In genomic region chrX:11143931-11144678, GRCh38 we compare ENCODE assay signal across 8 cellular contexts. TPM values are rescaled to one million over a fixed set of nuclear protein-coding genes. Genes with fewer than 3 reads are reported as not detected.
DNase-seq lines count a peak whose midpoint lies in the region; ATAC-seq, FAIRE-seq and TF ChIP-seq lines count a peak whose summit lies in the region.

No MANE protein-coding gene starts in this region.

- H3K9me3 ChIP-seq in CD4-positive, alpha-beta memory T cell (ENCODE audit: control insufficient read depth in 1 of 2, low read length in 2 of 2): no peaks in the 10 kb centered on the region
- H3K9me3 ChIP-seq in endothelial cell of umbilical vein (replicated peaks; ENCODE audit: control insufficient read depth, insufficient read depth, low read length) (no peaks in the 10 kb centered on the region), muscle layer of colon (ENCODE audit: low read length) (no peaks in the 10 kb centered on the region), thoracic aorta (no peaks in the 10 kb centered on the region)

- dilution Hi-C loops in endothelial cell of umbilical vein (cut with MboI; ENCODE audit: extremely low pct_ligation_motif_present, low sequenced_read_pairs): no loop called here

- CTCF ChIA-PET in CD4-positive, alpha-beta memory T cell (lab: Charles Lee; ENCODE audit: partially characterized antibody): interaction anchor here (1.0 to 1.4 kb wide), 2 partner anchors 15 to 1626 kb away, joined by 3 read pairs; no protein-coding TSS in a partner anchor
- CTCF ChIA-PET in activated CD4-positive, alpha-beta memory T cell treated with anti-CD3 and anti-CD28 coated beads for 36 hours (lab: Charles Lee): no interaction called here
- CTCF ChIA-PET in endothelial cell of umbilical vein (lab: Charles Lee): interaction anchor here (1.6 kb wide), 1 partner anchor 237 kb away, joined by 5 read pairs; no protein-coding TSS in a partner anchor

- no peaks in the 10 kb centered on the region for H3K27me3 ChIP-seq in CD4-positive, alpha-beta memory T cell (ENCODE audit: insufficient read depth, low read length)
- H3K27me3 ChIP-seq in endothelial cell of umbilical vein (ENCODE audit: control insufficient read depth in 2 of 2, insufficient read depth in 2 of 2, low read length in 2 of 2) (no peaks in the 10 kb centered on the region), muscle layer of colon (ENCODE audit: control insufficient read depth in 1 of 2, insufficient read depth in 2 of 2, low read length in 2 of 2) (no peaks in the 10 kb centered on the region), thoracic aorta (replicated peaks; ENCODE audit: insufficient read depth) (no peaks in the 10 kb centered on the region)

- no peaks in the 10 kb centered on the region for H3K36me3 Mint-ChIP-seq in CD4-positive, alpha-beta memory T cell
- no peaks in the 10 kb centered on the region for H3K36me3 Mint-ChIP-seq in activated CD4-positive, alpha-beta memory T cell treated with anti-CD3 and anti-CD28 coated beads for 36 hours

- H3K9me1 ChIP-seq in endothelial cell of umbilical vein (replicated peaks; ENCODE audit: control insufficient read depth, extremely low read depth, insufficient read depth, low read length): no peaks in the 10 kb centered on the region

- FAIRE-seq in endothelial cell of umbilical vein (lab: Jason Lieb, UNC): peak; percentile 86

- peaks cover 0 to 4% (median 3%) of the 10 kb centered on the region in 4 donors for H3K4me1 Mint-ChIP-seq in CD4-positive, alpha-beta memory T cell
- peaks cover 2% of the 10 kb centered on the region for H3K4me1 Mint-ChIP-seq in activated CD4-positive, alpha-beta memory T cell treated with anti-CD3 and anti-CD28 coated beads for 36 hours (ENCODE audit: low read depth)

- H2AFZ ChIP-seq in endothelial cell of umbilical vein (ENCODE audit: low read depth, low read length): peak overlapping the region; percentile 53

- H3K4me2 ChIP-seq in endothelial cell of umbilical vein (ENCODE audit: insufficient read depth, low read length): peak overlapping the region; percentile 5

- no peak overlapping the region for H3K27ac Mint-ChIP-seq in CD4-positive, alpha-beta memory T cell
- no peak overlapping the region for H3K27ac Mint-ChIP-seq in activated CD4-positive, alpha-beta memory T cell treated with anti-CD3 and anti-CD28 coated beads for 36 hours

- peaks cover 1 to 6% of the 10 kb centered on the region in 2 donors for H3K27me3 Mint-ChIP-seq in CD4-positive, alpha-beta memory T cell
- H3K27me3 Mint-ChIP-seq in activated CD4-positive, alpha-beta memory T cell treated with anti-CD3 and anti-CD28 coated beads for 36 hours: peaks cover 2% of the 10 kb centered on the region

- ATAC-seq in GM19025 (IDR thresholded peaks at IDR 0.05; ENCODE audit: low read depth, unreplicated experiment) (peak; percentile 63), HG03432 (IDR thresholded peaks at IDR 0.05; ENCODE audit: unreplicated experiment) (peak; percentile 89), thoracic aorta (ENCODE audit: insufficient number of reproducible peaks, low FRiP score, low read depth) (no peak)

- H3K9me3 Mint-ChIP-seq in CD4-positive, alpha-beta memory T cell: no peaks in the 10 kb centered on the region
- no peaks in the 10 kb centered on the region for H3K9me3 Mint-ChIP-seq in activated CD4-positive, alpha-beta memory T cell treated with anti-CD3 and anti-CD28 coated beads for 36 hours

- no peaks in the 10 kb centered on the region for H4K20me1 ChIP-seq in endothelial cell of umbilical vein (replicated peaks; ENCODE audit: control insufficient read depth, extremely low read depth, insufficient read depth, low read length)

- TF ChIP-seq POLR2A in endothelial cell of umbilical vein (IDR thresholded peaks at IDR 0.05; ENCODE audit: low read depth, low read length): no peak

- H3K9ac ChIP-seq in endothelial cell of umbilical vein (replicated peaks; ENCODE audit: extremely low read depth, insufficient read depth, low read length) (no peak overlapping the region), muscle layer of colon (ENCODE audit: low read length) (no peak overlapping the region)

- DNase-seq in CD4-positive, alpha-beta memory T cell: peak; percentile 41 to 62 (median 58)
- peak; percentile 38 for DNase-seq in NCI-H510A (lab: John Stamatoyannopoulos, UW)
- peak; percentile 36 for DNase-seq in activated CD4-positive, alpha-beta memory T cell treated with anti-CD3 and anti-CD28 coated beads for 36 hours
- peak; percentile 75 for DNase-seq in endothelial cell of umbilical vein (ENCODE audit: low read depth, low spot score)
- DNase-seq in thoracic aorta (ENCODE audit: low spot score): peak; percentile 22

- POLR2A ChIA-PET in CD4-positive, alpha-beta memory T cell (lab: Charles Lee; ENCODE audit: partially characterized antibody): no interaction called here
- POLR2A ChIA-PET in activated CD4-positive, alpha-beta memory T cell treated with anti-CD3 and anti-CD28 coated beads for 36 hours (lab: Charles Lee): no interaction called here
- POLR2A ChIA-PET in endothelial cell of umbilical vein (lab: Charles Lee): no interaction called here

- H3K4me1 ChIP-seq in CD4-positive, alpha-beta memory T cell (ENCODE audit: insufficient read depth, low read length): no peaks in the 10 kb centered on the region
- H3K4me1 ChIP-seq in endothelial cell of umbilical vein (ENCODE audit: control insufficient read depth, extremely low read depth, insufficient read depth, low read length): no peaks in the 10 kb centered on the region
- peaks cover 10% of the 10 kb centered on the region for H3K4me1 ChIP-seq in muscle layer of colon (ENCODE audit: insufficient read depth, low read length)
- H3K4me1 ChIP-seq in thoracic aorta (ENCODE audit: control insufficient read depth in 1 of 2, low read depth in 2 of 2): no peaks in the 10 kb centered on the region

- H3K79me2 ChIP-seq in endothelial cell of umbilical vein (ENCODE audit: control insufficient read depth, insufficient read depth, low read length): no peaks in the 10 kb centered on the region

- intact Hi-C loops in CD4-positive, alpha-beta memory T cell (cut with micrococcal nuclease): loop anchor here (1.0 to 10.0 kb wide), 3 partner anchors 955 to 1751 kb away; no protein-coding TSS in a partner anchor
- intact Hi-C loops in activated CD4-positive, alpha-beta memory T cell treated with anti-CD3 and anti-CD28 coated beads for 36 hours (cut with micrococcal nuclease): loop anchor here (2.0 kb wide), 1 partner anchor 389 kb away; no protein-coding TSS in a partner anchor
- intact Hi-C loops in endothelial cell of umbilical vein (cut with micrococcal nuclease): loop anchor here (1.0 to 10.0 kb wide), 7 partner anchors 197 to 626 kb away; no protein-coding TSS in a partner anchor

- peak; percentile 31 to 32 for TF ChIP-seq CTCF in endothelial cell of umbilical vein (IDR thresholded peaks at IDR 0.05; ENCODE audit: extremely low read depth in 1 of 2, insufficient read depth in 1 of 2, low read depth in 1 of 2, low read length in 2 of 2)
- peak; percentile 56 for TF ChIP-seq CTCF in thoracic aorta (IDR thresholded peaks at IDR 0.05)

- H3K4me3 ChIP-seq in CD4-positive, alpha-beta memory T cell (ENCODE audit: low read length in 2 of 2): no peak overlapping the region
- no peak overlapping the region for H3K4me3 ChIP-seq in endothelial cell of umbilical vein (replicated peaks in 1 of 3; ENCODE audit: insufficient read depth in 1 of 3, low read depth in 1 of 3, low read length in 3 of 3)
- H3K4me3 ChIP-seq in muscle layer of colon (ENCODE audit: low read depth in 1 of 2, low read length in 2 of 2): no peak overlapping the region
- no peak overlapping the region for H3K4me3 ChIP-seq in thoracic aorta

- H3K4me3 Mint-ChIP-seq in CD4-positive, alpha-beta memory T cell: peak overlapping the region in 6 of 8 donors; percentile 36 to 78 (median 59)
- no peak overlapping the region for H3K4me3 Mint-ChIP-seq in activated CD4-positive, alpha-beta memory T cell treated with anti-CD3 and anti-CD28 coated beads for 36 hours

- H3K36me3 ChIP-seq in CD4-positive, alpha-beta memory T cell (ENCODE audit: insufficient read depth, low read length): no peaks in the 10 kb centered on the region
- H3K36me3 ChIP-seq in endothelial cell of umbilical vein (ENCODE audit: control insufficient read depth in 2 of 2, extremely low read depth in 1 of 2, insufficient read depth in 2 of 2, low read length in 2 of 2) (no peaks in the 10 kb centered on the region), muscle layer of colon (ENCODE audit: insufficient read depth, low read length) (no peaks in the 10 kb centered on the region), thoracic aorta (no peaks in the 10 kb centered on the region)

- no peak overlapping the region for H3K27ac ChIP-seq in CD4-positive, alpha-beta memory T cell (ENCODE audit: low read depth, low read length)
- H3K27ac ChIP-seq in endothelial cell of umbilical vein (ENCODE audit: insufficient read depth, low read depth, low read length): no peak overlapping the region
- peak overlapping the region; percentile 4 for H3K27ac ChIP-seq in muscle layer of colon (ENCODE audit: low read depth, low read length)
- H3K27ac ChIP-seq in thoracic aorta: no peak overlapping the region

- BruUV-seq in endothelial cell of umbilical vein (replicated peaks; lab: Mats Ljungman, UMichigan): no TSS peak

TF ChIP-seq in endothelial cell of umbilical vein, 7 proteins besides CTCF, POLR2A, EP300 and RAD21:
- TF ChIP-seq GATA2 (IDR thresholded peaks at IDR 0.05; ENCODE audit: insufficient read depth, insufficient read length, low read depth, low read length) (no peak), FOS (IDR thresholded peaks at IDR 0.05; ENCODE audit: borderline replicate concordance, insufficient read depth, low read length) (no peak), MAX (IDR thresholded peaks at IDR 0.05; ENCODE audit: insufficient read depth, insufficient read length) (no peak)
TF ChIP-seq in endothelial cell of umbilical vein: peak in this region for 0.

RNA-seq across cellular contexts. Expression of gene HCCS, which starts 33.0 kb away (rescaled TPM):
- total RNA-seq in CD4-positive, alpha-beta memory T cell: 10 to 100 TPM; 12.8 to 15.2 TPM
- 10 to 100 TPM; 26.8 to 30.4 TPM for polyA plus RNA-seq in CD4-positive, alpha-beta memory T cell
- 10 to 100 TPM; 23.5 to 26.8 TPM for total RNA-seq in activated CD4-positive, alpha-beta memory T cell treated with anti-CD3 and anti-CD28 coated beads for 36 hours
- total RNA-seq in endothelial cell of umbilical vein (35.2 and 39.3 TPM in 2 replicates), thoracic aorta (1 to 10 TPM; 4.7 to 4.9 TPM)
- polyA plus RNA-seq in endothelial cell of umbilical vein: 14.2 and 16.9 TPM in 2 replicates
- 24.8 and 25.8 TPM in 2 replicates for polyA plus RNA-seq in endothelial cell of umbilical vein (2011; cell fraction: cytosol; rRNA removed)
- 12.3 and 15.8 TPM in 2 replicates for polyA plus RNA-seq in endothelial cell of umbilical vein (2011; cell fraction: nucleus; rRNA removed)
- polyA plus RNA-seq in endothelial cell of umbilical vein (2012): 40.4 and 55.9 TPM in 2 replicates
- polyA minus RNA-seq in endothelial cell of umbilical vein: 10.3 and 20.2 TPM in 2 replicates
- 36.7 TPM for polyA minus RNA-seq in endothelial cell of umbilical vein (2011; cell fraction: cytosol; rRNA and poly(A)+ RNA removed)
- 3.7 and 4.4 TPM in 2 replicates for polyA minus RNA-seq in endothelial cell of umbilical vein (2011; cell fraction: nucleus; rRNA and poly(A)+ RNA removed)

Comparison
In these comparisons a context has a peak if more than half of its experiments do, and no peak if none do; other contexts are left out.
1. DNase-seq: peak in every context shown above with its lines; median percentile 75 in endothelial cell of umbilical vein; 58 in CD4-positive, alpha-beta memory T cell; 38 in NCI-H510A; 36 in activated CD4-positive, alpha-beta memory T cell treated with anti-CD3 and anti-CD28 coated beads for 36 hours; 22 in thoracic aorta.